In genomic region chr4:80197601-80198444, GRCh38 we compare ENCODE assay signal across 8 cellular contexts. TPM values are rescaled to one million over a fixed set of nuclear protein-coding genes. Genes with fewer than 3 reads are reported as not detected.
DNase-seq lines count a peak whose midpoint lies in the region; ATAC-seq and TF ChIP-seq lines count a peak whose summit lies in the region.

No MANE protein-coding gene starts in this region.

- peaks cover 4% of the 10 kb centered on the region for H3F3A ChIP-seq in SK-N-SH (replicated peaks; ENCODE audit: insufficient read depth)

- H3K9me2 ChIP-seq in SK-N-SH, result no peaks in the 10 kb centered on the region

- TF ChIP-seq RAD21 in SK-N-SH (IDR thresholded peaks at IDR 0.05; ENCODE audit: low read length), result no peak

- peak overlapping the region; percentile 61 for H3K9ac ChIP-seq in SK-N-SH
- H3K9ac ChIP-seq in skeletal muscle satellite cell (ENCODE audit: low read depth, low read length), result peak overlapping the region; percentile 48

- ATAC-seq in foreskin keratinocyte (peak; percentile 3), HG02642 (IDR thresholded peaks at IDR 0.05; ENCODE audit: poor library complexity, unreplicated experiment) (no peak), GM19324 (IDR thresholded peaks at IDR 0.05; ENCODE audit: low FRiP score, unreplicated experiment) (no peak)

- no peaks in the 10 kb centered on the region for H3K9me3 ChIP-seq in SK-N-SH
- no peaks in the 10 kb centered on the region for H3K9me3 ChIP-seq in skeletal muscle satellite cell (replicated peaks; ENCODE audit: low read length)

- H3K4me1 ChIP-seq in SK-N-SH (ENCODE audit: control insufficient read depth in 1 of 2, insufficient read depth in 2 of 2, low read depth in 1 of 2, low read length in 1 of 2), result peaks cover 0 to 23% of the 10 kb centered on the region in 2 experiments; a peak in 2 of 4 replicates
- no peaks in the 10 kb centered on the region for H3K4me1 ChIP-seq in foreskin keratinocyte
- peaks cover 18% of the 10 kb centered on the region for H3K4me1 ChIP-seq in skeletal muscle satellite cell (ENCODE audit: control insufficient read depth, insufficient read depth, low read length)

- TF ChIP-seq CTCF in SK-N-SH (IDR thresholded peaks at IDR 0.05) (no peak), foreskin keratinocyte (conservative IDR thresholded peaks at IDR 0.05) (no peak)

- peaks cover 5% of the 10 kb centered on the region; the same call in 1 of the 2 replicates for H3K79me2 ChIP-seq in SK-N-SH (ENCODE audit: insufficient read depth)

- H3K27me3 ChIP-seq in SK-N-SH (ENCODE audit: insufficient read depth) (no peaks in the 10 kb centered on the region), foreskin keratinocyte (peaks cover 27% of the 10 kb centered on the region), skeletal muscle satellite cell (ENCODE audit: control insufficient read depth, insufficient read depth, low read length) (no peaks in the 10 kb centered on the region)

- H3K27ac ChIP-seq in SK-N-SH (ENCODE audit: low read depth in 2 of 2, low read length in 1 of 2) (peak overlapping the region; percentile 25 to 81; a peak in 3 of 4 replicates), foreskin keratinocyte (no peak overlapping the region)

- H3K4me3 ChIP-seq in SK-N-SH (ENCODE audit: low read depth in 2 of 2, low read length in 1 of 2), result peak overlapping the region; percentile 70 to 76
- peak overlapping the region; percentile 66 for H3K4me3 ChIP-seq in skeletal muscle satellite cell (ENCODE audit: low read length)

- POLR2A ChIA-PET in SK-N-SH (lab: Yijun Ruan, JAX), result interaction anchor here (1.0 to 1.4 kb wide), 2 partner anchors 124 to 125 kb away, joined by 4 to 5 read pairs; no protein-coding TSS in a partner anchor

- TF ChIP-seq EP300 in SK-N-SH (IDR thresholded peaks at IDR 0.05; ENCODE audit: borderline replicate concordance in 1 of 2, low read depth in 1 of 2, low read length in 1 of 2), result no peak

- WGBS in SK-N-SH (ENCODE audit: low lambda C conversion rate), result 2% methylated on average over 44 of the region's 45 CpGs

- H4K20me1 ChIP-seq in SK-N-SH (ENCODE audit: insufficient read depth), result no peaks in the 10 kb centered on the region

- DNase-seq in NCI-H82 (lab: John Stamatoyannopoulos, UW) (peak; percentile 72), NCI-H82 treated with DMSO at 0.1 percent for 48 hours (lab: John Stamatoyannopoulos, UW; ENCODE audit: unreplicated experiment) (no peak), SK-N-SH (peak; percentile 83), foreskin keratinocyte (peak in 1 of 2 donors; percentile 23), SIG-M5 treated with dmso at 0.1 percent for 504 hours (lab: John Stamatoyannopoulos, UW; ENCODE audit: unreplicated experiment) (no peak)

- H3K36me3 ChIP-seq in SK-N-SH (replicated peaks in 1 of 2; ENCODE audit: control insufficient read depth in 1 of 2, insufficient read depth in 2 of 2, low read length in 1 of 2) (peaks cover 0 to 3% of the 10 kb centered on the region in 2 experiments), skeletal muscle satellite cell (ENCODE audit: insufficient read depth, low read length) (peaks cover 4% of the 10 kb centered on the region)

- CTCF ChIA-PET in SK-N-SH (lab: Yijun Ruan, JAX), result interaction anchor here (1.0 to 6.7 kb wide), 4 partner anchors 12 to 1245 kb away, joined by 3 to 54 read pairs (median 6); no protein-coding TSS in a partner anchor

- H2AFZ ChIP-seq in SK-N-SH (ENCODE audit: low read depth), result peak overlapping the region; percentile 95

- peak overlapping the region; percentile 73 for H3K4me2 ChIP-seq in SK-N-SH
- H3K4me2 ChIP-seq in skeletal muscle satellite cell (ENCODE audit: low read length), result peak overlapping the region; percentile 80

TF ChIP-seq in SK-N-SH, 30 proteins besides CTCF, POLR2A, EP300 and RAD21:
- TF ChIP-seq MAX (IDR thresholded peaks at IDR 0.05; ENCODE audit: low read depth) (peak; percentile 52), TEAD4 (IDR thresholded peaks at IDR 0.05; ENCODE audit: borderline replicate concordance, insufficient read depth) (no peak), REST (IDR thresholded peaks at IDR 0.05; ENCODE audit: low read depth, low read length) (0 out of 2 replicates have a peak, but pooled peaks have one; percentile 33), ELF1 (IDR thresholded peaks at IDR 0.05) (no peak), FOXJ3 (CRISPR knock-in tag; IDR thresholded peaks at IDR 0.05) (no peak), GATA2 (CRISPR knock-in tag; IDR thresholded peaks at IDR 0.05) (peak; percentile 36; the same call in 1 of the 2 replicates), RXRA (IDR thresholded peaks at IDR 0.05; ENCODE audit: borderline replicate concordance, low read depth) (no peak)

RNA-seq across cellular contexts. Expression of gene PRDM8, which starts 0.5 kb away (rescaled TPM):
- polyA plus RNA-seq in SK-N-SH (2012; rRNA removed) (3.5 and 3.7 TPM in 2 replicates), foreskin keratinocyte (3.5 and 4.9 TPM in 2 replicates)
- polyA plus RNA-seq in SK-N-SH (2012; cell fraction: cytosol; rRNA removed), result 2.3 and 2.6 TPM in 2 replicates
- 10.2 and 11.7 TPM in 2 replicates for polyA plus RNA-seq in SK-N-SH (2012; cell fraction: nucleus; rRNA removed)
- total RNA-seq in foreskin keratinocyte, result 6.8 and 7.5 TPM in 2 replicates
- 1.3 and 3.5 TPM in 2 replicates for total RNA-seq in skeletal muscle satellite cell (2012; rRNA removed)

Comparison
In these comparisons a context has a peak if more than half of its experiments do, and no peak if none do; other contexts are left out.
1. DNase-seq: peak in NCI-H82 (single experiment) and SK-N-SH (single experiment); none in NCI-H82 treated with DMSO at 0.1 percent for 48 hours (single experiment) and SIG-M5 treated with dmso at 0.1 percent for 504 hours (single experiment).